ENCODE assay signal across 7 cellular contexts in the genomic region with DNA sequence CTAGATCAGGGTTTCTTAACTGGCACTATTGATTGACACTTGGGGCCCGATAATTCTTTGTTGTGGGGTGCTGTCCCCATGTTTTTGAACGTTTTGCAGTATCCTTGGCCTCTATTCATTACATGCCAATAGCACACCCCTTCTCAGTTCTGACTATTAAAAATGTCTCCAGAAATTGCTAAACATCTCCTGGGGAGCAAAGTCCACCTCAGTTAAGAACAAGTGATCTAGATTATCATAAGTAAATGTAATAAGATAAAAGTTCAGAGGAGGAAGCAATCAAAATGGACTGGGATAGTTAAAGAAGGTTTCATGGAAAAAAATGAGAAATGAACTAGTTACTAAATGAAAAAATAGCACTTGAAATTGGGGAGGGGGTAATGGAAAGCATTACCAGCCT.
"Had no signal": no experiment of that assay in that cellular context is flagged by ENCODE, and none has a peak within 500 bp of the region (broad histone marks: within the 10 kb centered on the region; RNA-seq: fewer than 3 reads in every experiment).

No MANE protein-coding gene starts in this region.

- FAIRE-seq: G401.6, GM12878, GM12891, GM12892, GM18507, GM19239 had no signal

- DNase-seq: GF-D8 had no signal

- ATAC-seq: GM12878 had no signal

- H3K4me3 ChIP-seq: GM12878 had no signal
